9 cellular contexts compared by ENCODE assay signal in genomic region chr3:73094127-73094526, GRCh38. TPM values are rescaled to one million over a fixed set of nuclear protein-coding genes. Genes with fewer than 3 reads are reported as not detected.
DNase-seq lines count a peak whose midpoint lies in the region; ATAC-seq and TF ChIP-seq lines count a peak whose summit lies in the region.
"Had no signal": no experiment of that assay in that cellular context is flagged by ENCODE, and none has a peak within 500 bp of the region (broad histone marks: within the 10 kb centered on the region; RNA-seq: fewer than 3 reads in every experiment).

No MANE protein-coding gene starts in this region.

- POLR2A ChIA-PET in SK-N-SH (lab: Yijun Ruan, JAX): interaction anchor here (0.7 kb wide), 1 partner anchor 190 kb away, joined by 3 read pairs; no protein-coding TSS in a partner anchor

- no peaks in the 10 kb centered on the region for H3K36me3 ChIP-seq in SK-N-SH (replicated peaks in 1 of 2; ENCODE audit: control insufficient read depth in 1 of 2, insufficient read depth in 2 of 2, low read length in 1 of 2)
- H3K36me3 ChIP-seq: right atrium auricular region had no signal

- WGBS in SK-N-SH (ENCODE audit: low lambda C conversion rate): 79% methylated on average over 4 of the region's 6 CpGs

- no peak for TF ChIP-seq EP300 in SK-N-SH (IDR thresholded peaks at IDR 0.05; ENCODE audit: borderline replicate concordance in 1 of 2, low read depth in 1 of 2, low read length in 1 of 2)

- no peak overlapping the region for H3K4me3 ChIP-seq in SK-N-SH (ENCODE audit: low read depth in 2 of 2, low read length in 1 of 2)
- H3K4me3 ChIP-seq: right atrium auricular region had no signal

- no peaks in the 10 kb centered on the region for H3K27me3 ChIP-seq in SK-N-SH (ENCODE audit: insufficient read depth)
- H3K27me3 ChIP-seq: right atrium auricular region had no signal

- no peak overlapping the region for H3K27ac ChIP-seq in SK-N-SH (ENCODE audit: low read depth in 2 of 2, low read length in 1 of 2)
- H3K27ac ChIP-seq: right atrium auricular region had no signal

- peak; percentile 56 for ATAC-seq in HG03432 (IDR thresholded peaks at IDR 0.05; ENCODE audit: unreplicated experiment)

- H2AFZ ChIP-seq in SK-N-SH (ENCODE audit: low read depth): 0 out of 2 replicates have a peak overlapping the region, but pooled peaks have one; percentile 57

- no peaks in the 10 kb centered on the region for H3K9me2 ChIP-seq in SK-N-SH

- TF ChIP-seq CTCF in SK-N-SH (IDR thresholded peaks at IDR 0.05): no peak

- no peak for TF ChIP-seq POLR2A in erythroblast (IDR thresholded peaks at IDR 0.05; ENCODE audit: low read length)

- no peak overlapping the region for H3K9ac ChIP-seq in SK-N-SH

- TF ChIP-seq RAD21 in SK-N-SH (IDR thresholded peaks at IDR 0.05; ENCODE audit: low read length): no peak

- H3K79me2 ChIP-seq in SK-N-SH (ENCODE audit: insufficient read depth): no peaks in the 10 kb centered on the region

- CTCF ChIA-PET in SK-N-SH (lab: Yijun Ruan, JAX): interaction anchor here (1.3 to 11.7 kb wide), 3 partner anchors 243 to 408 kb away, joined by 4 to 104 read pairs (median 4); no protein-coding TSS in a partner anchor

- H3K4me1 ChIP-seq in SK-N-SH (ENCODE audit: control insufficient read depth in 1 of 2, insufficient read depth in 2 of 2, low read depth in 1 of 2, low read length in 1 of 2): peaks cover 3 to 6% of the 10 kb centered on the region in 2 experiments; a peak in 3 of 4 replicates

- H4K20me1 ChIP-seq in SK-N-SH (ENCODE audit: insufficient read depth): no peaks in the 10 kb centered on the region

- no peaks in the 10 kb centered on the region for H3F3A ChIP-seq in SK-N-SH (replicated peaks; ENCODE audit: insufficient read depth)

- peak; percentile 68 for DNase-seq in Daoy (ENCODE audit: low read depth)
- DNase-seq in SK-N-SH: peak; percentile 21
- DNase-seq in iPS-NIHi7 (ENCODE audit: extremely low spot score): peak; percentile 29
- DNase-seq in cerebellar cortex (ENCODE audit: low spot score): no peak
- no peak for DNase-seq in activated T-cell treated with anti-CD3 and anti-CD28 coated beads, Interleukin-2, amount 50 U/mL, for 48 hours
- DNase-seq in erythroblast (lab: John Stamatoyannopoulos, UW): no peak
- DNase-seq in NCI-H1694 treated with DMSO at 0.1 percent for 48 hours (lab: John Stamatoyannopoulos, UW): no peak

- H3K9me3 ChIP-seq in SK-N-SH: no peaks in the 10 kb centered on the region
- H3K9me3 ChIP-seq: right atrium auricular region had no signal

- peak overlapping the region; percentile 50; the same call in 1 of the 2 replicates for H3K4me2 ChIP-seq in SK-N-SH

TF ChIP-seq in SK-N-SH, 30 proteins besides CTCF, POLR2A, EP300 and RAD21:
- no peak for TF ChIP-seq FOXJ3 (CRISPR knock-in tag; IDR thresholded peaks at IDR 0.05)
- TF ChIP-seq TCF12 (IDR thresholded peaks at IDR 0.05): peak; percentile 42; the same call in 1 of the 2 replicates
- peak; percentile 27; the same call in 1 of the 2 replicates for TF ChIP-seq FOSL2 (IDR thresholded peaks at IDR 0.05; ENCODE audit: borderline replicate concordance, low read depth)

RNA-seq across cellular contexts. Expression of gene EBLN2, which starts 32.7 kb away (rescaled TPM):
- total RNA-seq in Daoy (2014; rRNA removed; shearing (Covaris generic)): 2.2 and 3.0 TPM in 2 replicates
- 1.4 and 2.5 TPM in 2 replicates for polyA plus RNA-seq in SK-N-SH (2012; rRNA removed)
- 0.18 and 0.33 TPM in 2 replicates for polyA plus RNA-seq in SK-N-SH (2012; cell fraction: cytosol; rRNA removed)
- 7.9 and 11.9 TPM in 2 replicates for polyA plus RNA-seq in SK-N-SH (2012; cell fraction: nucleus; rRNA removed)

Comparison
In these comparisons a context has a peak if more than half of its experiments do, and no peak if none do; other contexts are left out.
1. DNase-seq: peak in Daoy (single experiment), SK-N-SH (single experiment) and iPS-NIHi7 (single experiment); none in cerebellar cortex (single experiment), activated T-cell treated with anti-CD3 and anti-CD28 coated beads, Interleukin-2, amount 50 U/mL, for 48 hours (0 of 2), erythroblast (0 of 2) and NCI-H1694 treated with DMSO at 0.1 percent for 48 hours (single experiment).